In the genomic region with DNA sequence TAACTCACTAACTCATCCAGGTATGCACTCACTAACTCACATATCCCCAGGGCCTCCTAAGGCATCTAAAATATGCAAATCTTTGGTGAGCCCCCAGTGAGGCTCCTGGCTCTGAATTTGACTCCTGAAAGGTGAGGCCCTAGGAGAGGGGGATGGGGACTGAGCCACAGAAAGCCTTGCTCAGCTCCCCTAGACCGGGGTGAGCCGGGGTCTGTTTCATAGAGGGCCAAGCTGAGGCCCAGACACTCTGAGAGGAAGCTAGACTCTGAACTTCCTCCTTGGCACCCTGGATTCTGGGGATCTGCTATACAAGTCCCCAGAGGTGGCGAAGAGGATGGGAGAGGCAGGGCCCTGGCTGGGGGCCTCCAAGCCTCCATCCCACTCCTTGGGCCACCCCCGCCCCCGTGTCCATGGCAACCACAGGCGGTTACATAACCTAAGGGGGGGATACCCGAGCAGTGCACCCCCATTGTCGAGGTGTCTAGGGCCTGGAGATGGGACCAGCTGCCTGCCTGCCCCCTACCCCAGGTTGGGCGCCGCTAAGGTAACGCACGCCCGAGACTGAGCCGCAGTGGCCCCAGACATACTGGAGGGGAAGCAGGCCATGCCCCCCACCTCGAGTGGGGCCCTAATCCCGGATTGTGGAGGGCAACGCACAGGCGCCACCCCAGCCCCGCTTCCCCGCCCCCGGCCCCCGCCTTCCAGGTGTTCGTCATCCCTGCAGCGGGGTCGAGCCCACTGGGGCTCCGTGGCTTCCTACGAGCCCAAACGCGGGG, we compare ENCODE assay signal across 8 cellular contexts. TPM values are rescaled to one million over a fixed set of nuclear protein-coding genes. Genes with fewer than 3 reads are reported as not detected.
DNase-seq lines count a peak whose midpoint lies in the region; ATAC-seq and TF ChIP-seq lines count a peak whose summit lies in the region.

No MANE protein-coding gene starts in this region.

- peaks cover 5% of the 10 kb centered on the region for H3K36me3 Mint-ChIP-seq in activated CD4-positive, alpha-beta memory T cell treated with anti-CD3 and anti-CD28 coated beads, Interleukin-2, amount 10 ng/mL, durations not matched to agents 7 days and 5 days (ENCODE audit: low read depth)

- in situ Hi-C loops in gastrocnemius medialis (cut with MboI; ENCODE audit: low sequenced_read_pairs in 4 of 4), result no loop called here

- H3K9me3 ChIP-seq in gastrocnemius medialis, result no peaks in the 10 kb centered on the region

- no peaks in the 10 kb centered on the region for H3K9me3 Mint-ChIP-seq in activated CD4-positive, alpha-beta memory T cell treated with anti-CD3 and anti-CD28 coated beads, Interleukin-2, amount 10 ng/mL, durations not matched to agents 7 days and 5 days

- no peak for TF ChIP-seq CTCF in 22Rv1 (IDR thresholded peaks at IDR 0.05)
- TF ChIP-seq CTCF in gastrocnemius medialis (IDR thresholded peaks at IDR 0.05 in 4 of 5, conservative IDR thresholded peaks at IDR 0.05 in 1 of 5), result no peak

- peaks cover 35 to 42% of the 10 kb centered on the region in 2 donors for H3K4me1 ChIP-seq in gastrocnemius medialis

- no peak for TF ChIP-seq POLR2A in gastrocnemius medialis (IDR thresholded peaks at IDR 0.05)

- H3K4me3 ChIP-seq in H7 (ENCODE audit: insufficient read depth, low read depth, low read length) (peak overlapping the region; percentile 61), gastrocnemius medialis (peak overlapping the region; percentile 86 to 93 (median 86))

- no peaks in the 10 kb centered on the region for H3K27me3 ChIP-seq in H7 (ENCODE audit: control insufficient read depth, insufficient read depth, low read length)
- H3K27me3 ChIP-seq in gastrocnemius medialis, result no peaks in the 10 kb centered on the region

- no peak overlapping the region for H3K27ac Mint-ChIP-seq in activated CD4-positive, alpha-beta memory T cell treated with anti-CD3 and anti-CD28 coated beads, Interleukin-2, amount 10 ng/mL, durations not matched to agents 7 days and 5 days

- CTCF ChIA-PET in activated CD4-positive, alpha-beta memory T cell treated with anti-CD3 and anti-CD28 coated beads, Interleukin-2, amount 10 ng/mL, durations not matched to agents 7 days and 5 days (lab: Charles Lee), result interaction anchor here (0.6 to 3.1 kb wide), 4 partner anchors 9 to 32 kb away, joined by 3 to 32 read pairs (median 4); a partner anchor contains a TSS

- POLR2A ChIA-PET in activated CD4-positive, alpha-beta memory T cell treated with anti-CD3 and anti-CD28 coated beads, Interleukin-2, amount 10 ng/mL, durations not matched to agents 7 days and 5 days (lab: Charles Lee), result interaction anchor here (1.2 to 4.8 kb wide), 4 partner anchors 9 to 35 kb away, joined by 3 to 50 read pairs (median 8); a partner anchor contains a TSS

- peak overlapping the region; percentile 69 for H3K4me3 Mint-ChIP-seq in activated CD4-positive, alpha-beta memory T cell treated with anti-CD3 and anti-CD28 coated beads, Interleukin-2, amount 10 ng/mL, durations not matched to agents 7 days and 5 days

- H3K27me3 Mint-ChIP-seq in activated CD4-positive, alpha-beta memory T cell treated with anti-CD3 and anti-CD28 coated beads, Interleukin-2, amount 10 ng/mL, durations not matched to agents 7 days and 5 days, result no peaks in the 10 kb centered on the region

- peak overlapping the region; percentile 27; the same call in 1 of the 2 replicates for H3K27ac ChIP-seq in 22Rv1
- H3K27ac ChIP-seq in gastrocnemius medialis, result peak overlapping the region; percentile 92 to 94 (median 94)

- intact Hi-C loops in head of caudate nucleus (cut with DNase I) (no loop called here), gastrocnemius medialis (cut with DNase I; ENCODE audit: low total_unique reads) (loop anchor here (1.0 kb wide), 2 partner anchors 41 to 87 kb away; a partner anchor contains a TSS)

- no peak for ATAC-seq in gastrocnemius medialis
- ATAC-seq in HG03045 (IDR thresholded peaks at IDR 0.05; ENCODE audit: unreplicated experiment), result no peak
- ATAC-seq in HG03442 (IDR thresholded peaks at IDR 0.05; ENCODE audit: unreplicated experiment), result no peak

- peaks cover 1% of the 10 kb centered on the region; the same call in 1 of the 2 replicates for H3K36me3 ChIP-seq in H7 (replicated peaks; ENCODE audit: control insufficient read depth, insufficient read depth, low read length)
- no peaks in the 10 kb centered on the region for H3K36me3 ChIP-seq in gastrocnemius medialis

- DNase-seq in H7, result peak; percentile 75
- DNase-seq in activated CD4-positive, alpha-beta memory T cell treated with anti-CD3 and anti-CD28 coated beads, Interleukin-2, amount 10 ng/mL, durations not matched to agents 7 days and 5 days, result no peak
- DNase-seq in head of caudate nucleus, result peak; percentile 30 to 87 (median 66)
- no peak for DNase-seq in gastrocnemius medialis
- no peak for DNase-seq in stimulated activated CD4-positive, alpha-beta T cell treated with anti-CD3 and anti-CD28 coated beads, Interleukin-4, amount 100 ng/mL, for 24 hours

- H3K4me1 Mint-ChIP-seq in activated CD4-positive, alpha-beta memory T cell treated with anti-CD3 and anti-CD28 coated beads, Interleukin-2, amount 10 ng/mL, durations not matched to agents 7 days and 5 days, result peaks cover 41% of the 10 kb centered on the region

RNA-seq across cellular contexts. Expression of a gene that starts 0.6 kb away (rescaled TPM):
- total RNA-seq in H7 (2014; rRNA removed; shearing (Covaris generic)), result 13.6 and 15.1 TPM in 2 replicates
- 10 to 100 TPM; 10.6 to 12.2 TPM for total RNA-seq in activated CD4-positive, alpha-beta memory T cell treated with anti-CD3 and anti-CD28 coated beads, Interleukin-2, amount 10 ng/mL, durations not matched to agents 7 days and 5 days
- 10 to 100 TPM; 12.2 to 25.0 (median 19.8) TPM for total RNA-seq in gastrocnemius medialis

RNA-seq across cellular contexts. Expression of a gene that starts 3.1 kb away (rescaled TPM):
- total RNA-seq in H7 (2014; rRNA removed; shearing (Covaris generic)), result 76.7 and 121 TPM in 2 replicates
- 10 to 100 TPM; 82.8 to 98.3 TPM for total RNA-seq in activated CD4-positive, alpha-beta memory T cell treated with anti-CD3 and anti-CD28 coated beads, Interleukin-2, amount 10 ng/mL, durations not matched to agents 7 days and 5 days
- 100 to 1,000 TPM; 145 to 369 (median 249) TPM for total RNA-seq in gastrocnemius medialis

RNA-seq across cellular contexts. Expression of a gene that starts 6.8 kb away (rescaled TPM):
- total RNA-seq in H7 (2014; rRNA removed; shearing (Covaris generic)), result 32.8 and 50.8 TPM in 2 replicates
- 10 to 100 TPM; 58.6 to 61.2 TPM for total RNA-seq in activated CD4-positive, alpha-beta memory T cell treated with anti-CD3 and anti-CD28 coated beads, Interleukin-2, amount 10 ng/mL, durations not matched to agents 7 days and 5 days
- 10 to 100 TPM; 18.7 to 40.0 (median 27.0) TPM for total RNA-seq in gastrocnemius medialis

RNA-seq across cellular contexts. Expression of a gene that starts 20.9 kb away (rescaled TPM):
- 18.0 and 22.7 TPM in 2 replicates for total RNA-seq in H7 (2014; rRNA removed; shearing (Covaris generic))
- 1 to 10 TPM; 7.6 to 8.2 TPM for total RNA-seq in activated CD4-positive, alpha-beta memory T cell treated with anti-CD3 and anti-CD28 coated beads, Interleukin-2, amount 10 ng/mL, durations not matched to agents 7 days and 5 days
- total RNA-seq in gastrocnemius medialis, result 1 to 10 TPM in 1 of 4 donors, under 1 TPM in 1, not detected in 2; 0.11 to 1.4 TPM

RNA-seq across cellular contexts. Expression of a gene that starts 32.1 kb away (rescaled TPM):
- 6.9 and 7.5 TPM in 2 replicates for total RNA-seq in H7 (2014; rRNA removed; shearing (Covaris generic))
- total RNA-seq in activated CD4-positive, alpha-beta memory T cell treated with anti-CD3 and anti-CD28 coated beads, Interleukin-2, amount 10 ng/mL, durations not matched to agents 7 days and 5 days, result 10 to 100 TPM; 20.2 TPM
- 10 to 100 TPM in 2 of 4 donors, 1 to 10 TPM in 2; 6.2 to 24.5 (median 9.9) TPM for total RNA-seq in gastrocnemius medialis

Comparison
In these comparisons a context has a peak if more than half of its experiments do, and no peak if none do; other contexts are left out.
1. DNase-seq: peak in H7 (single experiment) and head of caudate nucleus (42 of 42); none in activated CD4-positive, alpha-beta memory T cell treated with anti-CD3 and anti-CD28 coated beads, Interleukin-2, amount 10 ng/mL, durations not matched to agents 7 days and 5 days (single experiment), gastrocnemius medialis (0 of 2) and stimulated activated CD4-positive, alpha-beta T cell treated with anti-CD3 and anti-CD28 coated beads, Interleukin-4, amount 100 ng/mL, for 24 hours (single experiment).